Comparison of ENCODE assay signal across 20 cellular contexts in the genomic region with DNA sequence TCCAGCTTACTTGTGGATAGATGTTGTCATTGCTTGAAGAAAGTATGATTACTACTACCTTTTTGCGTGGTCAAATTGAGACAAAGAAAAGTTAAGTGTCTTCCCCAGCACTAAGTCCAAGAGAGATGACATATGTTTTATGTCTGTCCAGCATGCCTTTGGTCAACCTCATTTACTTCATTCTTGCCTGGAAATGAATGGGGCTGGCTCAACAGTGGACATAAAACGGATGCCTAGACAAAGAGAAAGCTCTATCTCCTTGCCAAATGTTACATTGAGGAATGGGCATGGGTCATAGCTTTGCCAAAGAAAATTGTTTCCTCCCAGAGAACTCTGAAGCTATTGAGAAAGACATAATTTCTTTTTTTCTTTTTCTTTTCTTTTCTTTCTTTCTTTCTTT.
"Had no signal": no experiment of that assay in that cellular context is flagged by ENCODE, and none has a peak within 500 bp of the region (broad histone marks: within the 10 kb centered on the region; RNA-seq: fewer than 3 reads in every experiment).

No MANE protein-coding gene starts in this region.

- H3K79me2 ChIP-seq: parathyroid adenoma had no signal

- H3K4me1 Mint-ChIP-seq: activated B cell treated with CpG ODN at 0.5 μM for 24 hours; activated naive CD8-positive, alpha-beta T cell treated with anti-CD3 and anti-CD28 coated beads, Interleukin-2, amount 10 ng/mL, durations not matched to agents 7 days and 5 days; neural crest cell had no signal

- H3K9me3 ChIP-seq: heart left ventricle, thoracic aorta, upper lobe of right lung had no signal

- H3K9me3 Mint-ChIP-seq: activated B cell treated with CpG ODN at 0.5 μM for 24 hours; activated naive CD8-positive, alpha-beta T cell treated with anti-CD3 and anti-CD28 coated beads, Interleukin-2, amount 10 ng/mL, durations not matched to agents 7 days and 5 days had no signal

- H3K36me3 Mint-ChIP-seq: activated naive CD8-positive, alpha-beta T cell treated with anti-CD3 and anti-CD28 coated beads, Interleukin-2, amount 10 ng/mL, durations not matched to agents 7 days and 5 days had no signal

- H3K27ac ChIP-seq: cardiac muscle cell, foreskin keratinocyte, heart left ventricle, parathyroid adenoma, thoracic aorta, upper lobe of right lung had no signal

- H2AFZ ChIP-seq: parathyroid adenoma had no signal

- H3K27ac Mint-ChIP-seq: activated B cell treated with CpG ODN at 0.5 μM for 24 hours; activated CD8-positive, alpha-beta T cell treated with anti-CD3 and anti-CD28 coated beads, Interleukin-2, amount 10 ng/mL, durations not matched to agents 7 days and 5 days; activated naive CD8-positive, alpha-beta T cell treated with anti-CD3 and anti-CD28 coated beads, Interleukin-2, amount 10 ng/mL, durations not matched to agents 7 days and 5 days had no signal

- H3K4me1 ChIP-seq: foreskin keratinocyte, parathyroid adenoma, upper lobe of right lung had no signal

- H3K27me3 ChIP-seq: cardiac muscle cell, dorsolateral prefrontal cortex, foreskin keratinocyte, heart left ventricle, upper lobe of right lung had no signal

- DNase-seq: activated B cell treated with CpG ODN at 0.5 μM for 24 hours; activated CD4-positive, alpha-beta T cell treated with anti-CD3 and anti-CD28 coated beads for 48 hours; activated CD8-positive, alpha-beta memory T cell treated with anti-CD3 and anti-CD28 coated beads, Interleukin-2, amount 50 U/mL, for 4 hours; activated CD8-positive, alpha-beta T cell treated with anti-CD3 and anti-CD28 coated beads, Interleukin-2, amount 10 ng/mL, durations not matched to agents 7 days and 5 days; activated naive CD4-positive, alpha-beta T cell; activated naive CD8-positive, alpha-beta T cell treated with anti-CD3 and anti-CD28 coated beads, Interleukin-2, amount 10 ng/mL, durations not matched to agents 7 days and 5 days; anterior cingulate cortex; dorsolateral prefrontal cortex; foreskin keratinocyte; heart left ventricle; left cardiac atrium; stimulated activated CD4-positive, alpha-beta T cell treated with anti-CD3 and anti-CD28 coated beads, Interleukin-12 subunit alpha, Interleukin-12 subunit beta, amount 100 ng/mL, for 4 hours; stimulated activated CD4-positive, alpha-beta T cell treated with anti-CD3 and anti-CD28 coated beads, Interleukin-2, amount 100 ng/mL, for 24 hours; T-helper 2 cell; upper lobe of right lung had no signal

- H3K4me3 ChIP-seq: cardiac muscle cell, dorsolateral prefrontal cortex, heart left ventricle, thoracic aorta, upper lobe of right lung had no signal

- ATAC-seq: activated CD8-positive, alpha-beta T cell treated with anti-CD3 and anti-CD28 coated beads, Interleukin-2, amount 10 ng/mL, durations not matched to agents 7 days and 5 days; esophagus mucosa; foreskin keratinocyte; left cardiac atrium; upper lobe of right lung had no signal

- H3K36me3 ChIP-seq: cardiac muscle cell, heart left ventricle, thoracic aorta, upper lobe of right lung had no signal

- H3K27me3 Mint-ChIP-seq: activated B cell treated with CpG ODN at 0.5 μM for 24 hours; activated naive CD8-positive, alpha-beta T cell treated with anti-CD3 and anti-CD28 coated beads, Interleukin-2, amount 10 ng/mL, durations not matched to agents 7 days and 5 days had no signal

- H3K4me3 Mint-ChIP-seq: activated B cell treated with CpG ODN at 0.5 μM for 24 hours; activated CD8-positive, alpha-beta T cell treated with anti-CD3 and anti-CD28 coated beads, Interleukin-2, amount 10 ng/mL, durations not matched to agents 7 days and 5 days; activated naive CD8-positive, alpha-beta T cell treated with anti-CD3 and anti-CD28 coated beads, Interleukin-2, amount 10 ng/mL, durations not matched to agents 7 days and 5 days; neural crest cell had no signal

- H3K9ac ChIP-seq: parathyroid adenoma had no signal
